ENCODE assay signal across 1 cellular context in genomic region chr6:32175711-32176475, GRCh38.
TF ChIP-seq lines count a peak whose summit lies in the region.

AGPAT1 (minus strand) TSS chr6:32176084; CDS start chr6:32171496, 4,588 bp downstream.

TF ChIP-seq in GM12878, 131 proteins besides CTCF, POLR2A, EP300 and RAD21 (continued from another document and continues in another):
- TF ChIP-seq ATF7 (IDR thresholded peaks at IDR 0.05; ENCODE audit: low read depth) (no peak), RELA (IDR thresholded peaks at IDR 0.05; ENCODE audit: borderline replicate concordance, partially characterized antibody) (no peak), FOXM1 (IDR thresholded peaks at IDR 0.05; ENCODE audit: low read depth, low read length) (no peak), NFIC (IDR thresholded peaks at IDR 0.05; ENCODE audit: low read depth, low read length) (no peak), SMC3 (IDR thresholded peaks at IDR 0.05; ENCODE audit: borderline replicate concordance, low read length) (no peak), PRDM15 (CRISPR knock-in tag; IDR thresholded peaks at IDR 0.05) (no peak), SRF (IDR thresholded peaks at IDR 0.05; ENCODE audit: low read depth in 2 of 2, low read length in 2 of 2) (no peak), SREBF1 (IDR thresholded peaks at IDR 0.05; ENCODE audit: low read length) (no peak), RCOR1 (conservative IDR thresholded peaks at IDR 0.05; ENCODE audit: low read depth, low read length) (no peak), SMAD5 (IDR thresholded peaks at IDR 0.05; ENCODE audit: low read depth) (no peak; the same call in 1 of the 2 replicates), ZNF207 (IDR thresholded peaks at IDR 0.05; ENCODE audit: borderline replicate concordance) (no peak), PAX8 (IDR thresholded peaks at IDR 0.05) (no peak), KDM1A (IDR thresholded peaks at IDR 0.05; ENCODE audit: borderline replicate concordance) (no peak), RBBP5 (conservative IDR thresholded peaks at IDR 0.05) (no peak), HDAC2 (IDR thresholded peaks at IDR 0.05) (no peak), WRNIP1 (IDR thresholded peaks at IDR 0.05; ENCODE audit: borderline replicate concordance, low read depth, low read length) (no peak), SUZ12 (IDR thresholded peaks at IDR 0.05; ENCODE audit: unreplicated experiment) (no peak), BCLAF1 (IDR thresholded peaks at IDR 0.05) (no peak), GATAD2B (conservative IDR thresholded peaks at IDR 0.05; ENCODE audit: low read depth) (no peak), EZH2 (IDR thresholded peaks at IDR 0.05; ENCODE audit: borderline replicate concordance, control insufficient read depth, low read depth, low read length) (no peak), NR2F1 (conservative IDR thresholded peaks at IDR 0.05) (no peak; the same call in 1 of the 2 replicates), GABPA (IDR thresholded peaks at IDR 0.05; ENCODE audit: low read depth) (peak; percentile 92), ZNF217 (IDR thresholded peaks at IDR 0.05) (no peak), ZBTB40 (IDR thresholded peaks at IDR 0.05; ENCODE audit: borderline replicate concordance) (peak; percentile 88), ZNF592 (IDR thresholded peaks at IDR 0.05) (no peak), NBN (IDR thresholded peaks at IDR 0.05) (0 out of 2 replicates have a peak, but pooled peaks have one; percentile 72), SREBF2 (IDR thresholded peaks at IDR 0.05; ENCODE audit: low read length) (no peak), PAX5 (IDR thresholded peaks at IDR 0.05; ENCODE audit: borderline replicate concordance, low read depth, low read length) (no peak), CHD4 (IDR thresholded peaks at IDR 0.05) (no peak), KAT2A (conservative IDR thresholded peaks at IDR 0.05; ENCODE audit: control insufficient read depth, low read depth, low read length) (no peak), IRF5 (IDR thresholded peaks at IDR 0.05; ENCODE audit: borderline replicate concordance) (no peak), FOXK2 (IDR thresholded peaks at IDR 0.05) (no peak)
- TF ChIP-seq, protein P1, sequence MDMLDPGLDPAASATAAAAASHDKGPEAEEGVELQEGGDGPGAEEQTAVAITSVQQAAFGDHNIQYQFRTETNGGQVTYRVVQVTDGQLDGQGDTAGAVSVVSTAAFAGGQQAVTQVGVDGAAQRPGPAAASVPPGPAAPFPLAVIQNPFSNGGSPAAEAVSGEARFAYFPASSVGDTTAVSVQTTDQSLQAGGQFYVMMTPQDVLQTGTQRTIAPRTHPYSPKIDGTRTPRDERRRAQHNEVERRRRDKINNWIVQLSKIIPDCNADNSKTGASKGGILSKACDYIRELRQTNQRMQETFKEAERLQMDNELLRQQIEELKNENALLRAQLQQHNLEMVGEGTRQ (IDR thresholded peaks at IDR 0.05; ENCODE audit: borderline replicate concordance, low read depth, low read length) = no peak
- TF ChIP-seq, protein P2, sequence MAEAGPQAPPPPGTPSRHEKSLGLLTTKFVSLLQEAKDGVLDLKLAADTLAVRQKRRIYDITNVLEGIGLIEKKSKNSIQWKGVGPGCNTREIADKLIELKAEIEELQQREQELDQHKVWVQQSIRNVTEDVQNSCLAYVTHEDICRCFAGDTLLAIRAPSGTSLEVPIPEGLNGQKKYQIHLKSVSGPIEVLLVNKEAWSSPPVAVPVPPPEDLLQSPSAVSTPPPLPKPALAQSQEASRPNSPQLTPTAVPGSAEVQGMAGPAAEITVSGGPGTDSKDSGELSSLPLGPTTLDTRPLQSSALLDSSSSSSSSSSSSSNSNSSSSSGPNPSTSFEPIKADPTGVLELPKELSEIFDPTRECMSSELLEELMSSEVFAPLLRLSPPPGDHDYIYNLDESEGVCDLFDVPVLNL (IDR thresholded peaks at IDR 0.05; ENCODE audit: low read depth, low read length) = no peak
- TF ChIP-seq, protein P3, sequence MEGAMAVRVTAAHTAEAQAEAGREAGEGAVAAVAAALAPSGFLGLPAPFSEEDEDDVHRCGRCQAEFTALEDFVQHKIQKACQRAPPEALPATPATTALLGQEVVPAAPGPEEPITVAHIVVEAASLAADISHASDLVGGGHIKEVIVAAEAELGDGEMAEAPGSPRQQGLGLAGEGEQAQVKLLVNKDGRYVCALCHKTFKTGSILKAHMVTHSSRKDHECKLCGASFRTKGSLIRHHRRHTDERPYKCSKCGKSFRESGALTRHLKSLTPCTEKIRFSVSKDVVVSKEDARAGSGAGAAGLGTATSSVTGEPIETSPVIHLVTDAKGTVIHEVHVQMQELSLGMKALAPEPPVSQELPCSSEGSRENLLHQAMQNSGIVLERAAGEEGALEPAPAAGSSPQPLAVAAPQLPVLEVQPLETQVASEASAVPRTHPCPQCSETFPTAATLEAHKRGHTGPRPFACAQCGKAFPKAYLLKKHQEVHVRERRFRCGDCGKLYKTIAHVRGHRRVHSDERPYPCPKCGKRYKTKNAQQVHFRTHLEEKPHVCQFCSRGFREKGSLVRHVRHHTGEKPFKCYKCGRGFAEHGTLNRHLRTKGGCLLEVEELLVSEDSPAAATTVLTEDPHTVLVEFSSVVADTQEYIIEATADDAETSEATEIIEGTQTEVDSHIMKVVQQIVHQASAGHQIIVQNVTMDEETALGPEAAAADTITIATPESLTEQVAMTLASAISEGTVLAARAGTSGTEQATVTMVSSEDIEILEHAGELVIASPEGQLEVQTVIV (IDR thresholded peaks at IDR 0.05; ENCODE audit: borderline replicate concordance, partially characterized antibody) = no peak
- TF ChIP-seq, protein P4, sequence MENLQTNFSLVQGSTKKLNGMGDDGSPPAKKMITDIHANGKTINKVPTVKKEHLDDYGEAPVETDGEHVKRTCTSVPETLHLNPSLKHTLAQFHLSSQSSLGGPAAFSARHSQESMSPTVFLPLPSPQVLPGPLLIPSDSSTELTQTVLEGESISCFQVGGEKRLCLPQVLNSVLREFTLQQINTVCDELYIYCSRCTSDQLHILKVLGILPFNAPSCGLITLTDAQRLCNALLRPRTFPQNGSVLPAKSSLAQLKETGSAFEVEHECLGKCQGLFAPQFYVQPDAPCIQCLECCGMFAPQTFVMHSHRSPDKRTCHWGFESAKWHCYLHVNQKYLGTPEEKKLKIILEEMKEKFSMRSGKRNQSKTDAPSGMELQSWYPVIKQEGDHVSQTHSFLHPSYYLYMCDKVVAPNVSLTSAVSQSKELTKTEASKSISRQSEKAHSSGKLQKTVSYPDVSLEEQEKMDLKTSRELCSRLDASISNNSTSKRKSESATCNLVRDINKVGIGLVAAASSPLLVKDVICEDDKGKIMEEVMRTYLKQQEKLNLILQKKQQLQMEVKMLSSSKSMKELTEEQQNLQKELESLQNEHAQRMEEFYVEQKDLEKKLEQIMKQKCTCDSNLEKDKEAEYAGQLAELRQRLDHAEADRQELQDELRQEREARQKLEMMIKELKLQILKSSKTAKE (IDR thresholded peaks at IDR 0.05; ENCODE audit: low read depth, poor library complexity, severe bottlenecking) = no peak
